7 cellular contexts compared by ENCODE assay signal in the genomic region with DNA sequence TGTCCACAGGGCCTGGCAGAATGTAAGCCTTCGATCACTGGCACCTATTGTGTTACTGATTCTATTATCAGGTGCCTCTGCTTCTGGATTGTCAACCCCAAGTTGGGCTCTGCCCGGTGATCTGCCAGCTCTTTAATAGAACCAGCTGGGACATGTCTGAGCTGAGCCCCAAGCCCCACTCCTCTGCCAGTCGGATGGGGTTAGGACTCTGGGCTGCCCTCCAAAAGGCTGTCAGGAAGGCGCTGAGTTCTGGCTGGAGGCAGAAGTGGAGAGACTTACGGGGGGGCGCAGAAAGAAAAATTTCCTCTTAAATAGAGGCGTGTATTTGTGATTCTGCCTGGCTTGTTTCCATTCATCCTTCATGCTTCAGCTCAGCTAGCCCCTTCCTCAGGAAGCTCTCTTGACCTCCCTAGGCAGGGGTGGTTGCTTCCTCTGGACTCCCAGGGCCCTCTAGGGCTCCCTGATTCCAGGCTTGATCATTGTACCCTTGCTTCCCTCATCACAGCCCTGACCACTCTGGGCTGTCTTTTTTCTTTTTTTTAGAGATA. TPM values are rescaled to one million over a fixed set of nuclear protein-coding genes. Genes with fewer than 3 reads are reported as not detected.
DNase-seq lines count a peak whose midpoint lies in the region; ATAC-seq and TF ChIP-seq lines count a peak whose summit lies in the region.

No MANE protein-coding gene starts in this region.

- BruUV-seq in Caco-2 (replicated peaks; lab: Mats Ljungman, UMichigan): no TSS peak

- H3K4me1 Mint-ChIP-seq in Caco-2 (ENCODE audit: low read depth, unreplicated experiment): peaks cover 11% of the 10 kb centered on the region
- H3K4me1 Mint-ChIP-seq in endothelial cell (ENCODE audit: unreplicated experiment): peaks cover 42% of the 10 kb centered on the region
- H3K4me1 Mint-ChIP-seq in neural progenitor cell: peaks cover 9% of the 10 kb centered on the region

- H3K27ac Mint-ChIP-seq in Caco-2 (ENCODE audit: unreplicated experiment) (no peak overlapping the region), endothelial cell (ENCODE audit: unreplicated experiment) (no peak overlapping the region), neural progenitor cell (no peak overlapping the region)

- H3K4me2 ChIP-seq in neural progenitor cell: no peak overlapping the region

- H2AFZ ChIP-seq in neural progenitor cell (replicated peaks): no peak overlapping the region

- no peak overlapping the region for H3K9ac ChIP-seq in neural progenitor cell

- no peaks in the 10 kb centered on the region for H3K27me3 ChIP-seq in Caco-2 (replicated peaks; ENCODE audit: control insufficient read depth, insufficient read depth, low read length)
- peaks cover 57% of the 10 kb centered on the region for H3K27me3 ChIP-seq in neural progenitor cell
- peaks cover 0 to 8% of the 10 kb centered on the region in 2 donors for H3K27me3 ChIP-seq in tibial nerve

- DNase-seq in Caco-2: no peak
- peak; percentile 62 for DNase-seq in NCI-H446 treated with DMSO at 0.1 percent for 48 hours (lab: John Stamatoyannopoulos, UW)
- DNase-seq in endothelial cell (ENCODE audit: low spot score): no peak
- no peak for DNase-seq in neural progenitor cell (ENCODE audit: low spot score)
- DNase-seq in DMS153 (lab: John Stamatoyannopoulos, UW): no peak
- DNase-seq in tibial nerve (ENCODE audit: low spot score in 2 of 2): no peak

- peak overlapping the region; percentile 74 for H3K4me3 Mint-ChIP-seq in Caco-2 (ENCODE audit: unreplicated experiment)
- peak overlapping the region; percentile 81 for H3K4me3 Mint-ChIP-seq in endothelial cell (ENCODE audit: unreplicated experiment)
- peak overlapping the region; percentile 81 for H3K4me3 Mint-ChIP-seq in neural progenitor cell

- H3K36me3 Mint-ChIP-seq in Caco-2 (ENCODE audit: insufficient read depth, unreplicated experiment): peaks cover 14% of the 10 kb centered on the region
- peaks cover 3% of the 10 kb centered on the region for H3K36me3 Mint-ChIP-seq in endothelial cell (ENCODE audit: low read depth, unreplicated experiment)
- no peaks in the 10 kb centered on the region for H3K36me3 Mint-ChIP-seq in neural progenitor cell

- H3K9me3 Mint-ChIP-seq in Caco-2 (ENCODE audit: unreplicated experiment): no peaks in the 10 kb centered on the region
- no peaks in the 10 kb centered on the region for H3K9me3 Mint-ChIP-seq in endothelial cell (ENCODE audit: unreplicated experiment)
- no peaks in the 10 kb centered on the region for H3K9me3 Mint-ChIP-seq in neural progenitor cell

- no peak for TF ChIP-seq EP300 in tibial nerve (IDR thresholded peaks at IDR 0.05)

- peaks cover 13% of the 10 kb centered on the region for H3K79me2 ChIP-seq in neural progenitor cell (ENCODE audit: low read depth)

- H3K27ac ChIP-seq in neural progenitor cell (no peak overlapping the region), tibial nerve (no peak overlapping the region)

- no peak for TF ChIP-seq POLR2A in tibial nerve (IDR thresholded peaks at IDR 0.05)

- no peaks in the 10 kb centered on the region for H3K9me3 ChIP-seq in Caco-2
- H3K9me3 ChIP-seq in neural progenitor cell (ENCODE audit: low read depth): no peaks in the 10 kb centered on the region
- H3K9me3 ChIP-seq in tibial nerve: no peaks in the 10 kb centered on the region

- H3K27me3 Mint-ChIP-seq in Caco-2 (ENCODE audit: insufficient read depth, unreplicated experiment): no peaks in the 10 kb centered on the region
- H3K27me3 Mint-ChIP-seq in endothelial cell (ENCODE audit: unreplicated experiment): peaks cover 18% of the 10 kb centered on the region
- H3K27me3 Mint-ChIP-seq in neural progenitor cell (ENCODE audit: insufficient read depth, low read depth): peaks cover 62% of the 10 kb centered on the region

- no peaks in the 10 kb centered on the region for H4K20me1 ChIP-seq in neural progenitor cell (ENCODE audit: low read depth)

- H3K4me1 ChIP-seq in Caco-2: peaks cover 4% of the 10 kb centered on the region; the same call in 1 of the 2 replicates
- H3K4me1 ChIP-seq in neural progenitor cell: peaks cover 17% of the 10 kb centered on the region
- H3K4me1 ChIP-seq in tibial nerve: peaks cover 0 to 42% (median 15%) of the 10 kb centered on the region in 4 donors

- CTCF ChIA-PET in Caco-2 (lab: Charles Lee): interaction anchor here (0.7 to 1.4 kb wide), 2 partner anchors 56 to 75 kb away, joined by 3 to 4 read pairs; a partner anchor contains a TSS

- peaks cover 34% of the 10 kb centered on the region for H3F3A ChIP-seq in neural progenitor cell (ENCODE audit: low read depth)

- 52 to 57% methylated on average over 7 of the region's 7 CpGs for WGBS in tibial nerve, 2 donors

- TF ChIP-seq CTCF in Caco-2 (IDR thresholded peaks at IDR 0.05; ENCODE audit: insufficient read depth in 1 of 2, low read depth in 1 of 2, low read length in 1 of 2, severe bottlenecking in 1 of 2, unreplicated experiment in 1 of 2): no peak
- TF ChIP-seq CTCF in endothelial cell (IDR thresholded peaks at IDR 0.05; ENCODE audit: unreplicated experiment): no peak
- TF ChIP-seq CTCF in neural progenitor cell (IDR thresholded peaks at IDR 0.05): no peak
- TF ChIP-seq CTCF in tibial nerve (IDR thresholded peaks at IDR 0.05): no peak

- H3K4me3 ChIP-seq in Caco-2 (ENCODE audit: low read depth, low read length) (no peak overlapping the region), neural progenitor cell (peak overlapping the region; percentile 57), tibial nerve (no peak overlapping the region)

- POLR2A ChIA-PET in Caco-2 (lab: Charles Lee): no interaction called here

- H3K36me3 ChIP-seq in Caco-2 (ENCODE audit: control insufficient read depth, insufficient read depth, low read length) (no peaks in the 10 kb centered on the region), neural progenitor cell (no peaks in the 10 kb centered on the region), tibial nerve (no peaks in the 10 kb centered on the region)

- intact Hi-C loops in Caco-2 (cut with micrococcal nuclease; ENCODE audit: unreplicated experiment): no loop called here

- no peak for ATAC-seq in HG02610 (IDR thresholded peaks at IDR 0.05; ENCODE audit: unreplicated experiment)

RNA-seq across cellular contexts. Expression of a gene that starts 1.0 kb away (rescaled TPM):
- 6.1 and 7.8 TPM in 2 replicates for total RNA-seq in Caco-2 (2022)
- total RNA-seq in endothelial cell (ENCODE audit: unreplicated experiment): 15.8 TPM
- 0.92 and 2.5 TPM in 2 replicates for total RNA-seq in neural progenitor cell (ENCODE audit: low replicate concordance)
- total RNA-seq in tibial nerve: 1 to 10 TPM; 2.6 to 5.4 (median 3.3) TPM

RNA-seq across cellular contexts. Expression of a gene that starts 2.9 kb away (rescaled TPM):
- total RNA-seq in Caco-2 (2022) (61.7 and 66.7 TPM in 2 replicates), endothelial cell (ENCODE audit: unreplicated experiment) (55.2 TPM), neural progenitor cell (ENCODE audit: low replicate concordance) (38.1 and 92.9 TPM in 2 replicates), tibial nerve (10 to 100 TPM; 30.8 to 57.3 (median 46.0) TPM)

RNA-seq across cellular contexts. Expression of a gene that starts 14.6 kb away (rescaled TPM):
- total RNA-seq in Caco-2 (2022) (12.7 and 18.6 TPM in 2 replicates), endothelial cell (ENCODE audit: unreplicated experiment) (2.7 TPM), neural progenitor cell (ENCODE audit: low replicate concordance) (not detected in 2 replicates), tibial nerve (100 to 1,000 TPM in 3 of 4 donors, 10 to 100 TPM in 1; 76.8 to 627 (median 335) TPM)

RNA-seq across cellular contexts. Expression of a gene that starts 17.0 kb away (rescaled TPM):
- total RNA-seq in Caco-2 (2022) (12.4 and 14.0 TPM in 2 replicates), endothelial cell (ENCODE audit: unreplicated experiment) (3.2 TPM), neural progenitor cell (ENCODE audit: low replicate concordance) (1.4 and 5.5 TPM in 2 replicates), tibial nerve (10 to 100 TPM in 1 of 4 donors, 1 to 10 TPM in 3; 3.3 to 10.2 (median 6.2) TPM)

RNA-seq across cellular contexts. Expression of a gene that starts 54.3 kb away (rescaled TPM):
- total RNA-seq in Caco-2 (2022) (728 and 748 TPM in 2 replicates), endothelial cell (ENCODE audit: unreplicated experiment) (93.4 TPM), neural progenitor cell (ENCODE audit: low replicate concordance) (71.0 and 177 TPM in 2 replicates), tibial nerve (10 to 100 TPM; 39.0 to 79.1 (median 45.5) TPM)
